ENCODE assay signal across 14 cellular contexts in genomic region chr7:17239683-17240521, GRCh38. TPM values are rescaled to one million over a fixed set of nuclear protein-coding genes. Genes with fewer than 3 reads are reported as not detected.
DNase-seq lines count a peak whose midpoint lies in the region; ATAC-seq and TF ChIP-seq lines count a peak whose summit lies in the region.
"Had no signal": no experiment of that assay in that cellular context is flagged by ENCODE, and none has a peak within 500 bp of the region (broad histone marks: within the 10 kb centered on the region; RNA-seq: fewer than 3 reads in every experiment).

No MANE protein-coding gene starts in this region.

- WGBS in trophoblast cell (ENCODE audit: extremely low coverage, insufficient coverage, insufficient read length) = no CpG with 5 or more reads among the region's 7 CpGs

- peak; percentile 41 for ATAC-seq in PC-3
- no peak for ATAC-seq in GM21515 (IDR thresholded peaks at IDR 0.05; ENCODE audit: unreplicated experiment)
- ATAC-seq in GM19452 (IDR thresholded peaks at IDR 0.05; ENCODE audit: unreplicated experiment) = no peak
- ATAC-seq in GM18861 (IDR thresholded peaks at IDR 0.05; ENCODE audit: unreplicated experiment) = no peak
- ATAC-seq in activated CD4-positive, alpha-beta T cell treated with anti-CD3 and anti-CD28 coated beads for 36 hours = no peak
- ATAC-seq: activated naive CD4-positive, alpha-beta T cell treated with anti-CD3 and anti-CD28 coated beads, Interleukin-2, amount 50 U/mL, for 72 hours; effector memory CD8-positive, alpha-beta T cell; naive thymus-derived CD4-positive, alpha-beta T cell had no signal

- no peaks in the 10 kb centered on the region for H3K79me2 ChIP-seq in PC-3 (ENCODE audit: low read length)
- no peaks in the 10 kb centered on the region for H3K79me2 ChIP-seq in fibroblast of lung (ENCODE audit: control insufficient read depth, insufficient read depth, low read length)
- no peaks in the 10 kb centered on the region for H3K79me2 ChIP-seq in trophoblast cell (ENCODE audit: control insufficient read depth, insufficient read depth, low read length, poor library complexity)

- peaks cover 29% of the 10 kb centered on the region for H3K4me1 Mint-ChIP-seq in activated CD4-positive, alpha-beta T cell treated with anti-CD3 and anti-CD28 coated beads for 36 hours

- H3K27me3 Mint-ChIP-seq in activated CD4-positive, alpha-beta T cell treated with anti-CD3 and anti-CD28 coated beads for 36 hours = no peaks in the 10 kb centered on the region
- H3K27me3 Mint-ChIP-seq: activated CD4-positive, alpha-beta T cell treated with anti-CD3 and anti-CD28 coated beads, Interleukin-2, amount 10 ng/mL, durations not matched to agents 7 days and 5 days; effector memory CD8-positive, alpha-beta T cell had no signal

- no peak overlapping the region for H2BK12ac ChIP-seq in trophoblast cell (ENCODE audit: low read length)

- peaks cover 6% of the 10 kb centered on the region for H3K9me3 Mint-ChIP-seq in activated CD4-positive, alpha-beta T cell treated with anti-CD3 and anti-CD28 coated beads for 36 hours (ENCODE audit: low read depth)

- H3K18ac ChIP-seq in trophoblast cell (ENCODE audit: low read length) = no peak overlapping the region

- peak overlapping the region; percentile 15; the same call in 1 of the 2 replicates for H3K4me2 ChIP-seq in PC-3 (ENCODE audit: low read length)
- H3K4me2 ChIP-seq in fibroblast of lung (ENCODE audit: extremely low read depth, insufficient read depth, low read length) = no peak overlapping the region
- H3K4me2 ChIP-seq in trophoblast cell (ENCODE audit: low read length) = no peak overlapping the region

- H3K23ac ChIP-seq in trophoblast cell (ENCODE audit: low read length) = no peak overlapping the region

- H3K27me3 ChIP-seq in PC-3 (ENCODE audit: low read length) = no peaks in the 10 kb centered on the region
- H3K27me3 ChIP-seq in fibroblast of lung (ENCODE audit: control insufficient read depth, insufficient read depth, low read length) = no peaks in the 10 kb centered on the region
- no peaks in the 10 kb centered on the region for H3K27me3 ChIP-seq in trophoblast cell (ENCODE audit: insufficient read depth, low read length)
- H3K27me3 ChIP-seq: vagina had no signal

- CTCF ChIA-PET in PC-3 (lab: Charles Lee) = no interaction called here
- CTCF ChIA-PET in activated CD4-positive, alpha-beta T cell treated with anti-CD3 and anti-CD28 coated beads for 36 hours (lab: Charles Lee) = no interaction called here

- POLR2A ChIA-PET in PC-3 (lab: Charles Lee; ENCODE audit: unreplicated experiment) = no interaction called here
- POLR2A ChIA-PET in activated CD4-positive, alpha-beta T cell treated with anti-CD3 and anti-CD28 coated beads for 36 hours (lab: Charles Lee) = no interaction called here

- H3K4me1 ChIP-seq in PC-3 (ENCODE audit: insufficient read depth, low read length) = peaks cover 28% of the 10 kb centered on the region
- no peaks in the 10 kb centered on the region for H3K4me1 ChIP-seq in fibroblast of lung (ENCODE audit: control insufficient read depth, extremely low read depth, insufficient read depth, low read length)
- no peaks in the 10 kb centered on the region for H3K4me1 ChIP-seq in trophoblast cell (ENCODE audit: control insufficient read depth in 1 of 2, insufficient read depth in 2 of 2, low read length in 2 of 2)

- peak; percentile 36 for DNase-seq in GM03348 (ENCODE audit: low spot score)
- DNase-seq in PC-3 = peak; percentile 53
- DNase-seq in fibroblast of lung (ENCODE audit: low read depth in 2 of 2) = peak; percentile 57 to 85
- peak; percentile 8 to 50 for DNase-seq in trophoblast cell
- no peak for DNase-seq in activated CD4-positive, alpha-beta T cell treated with anti-CD3 and anti-CD28 coated beads for 36 hours
- DNase-seq: activated CD4-positive, alpha-beta T cell treated with anti-CD3 and anti-CD28 coated beads, Interleukin-2, amount 10 ng/mL, durations not matched to agents 7 days and 5 days; effector memory CD8-positive, alpha-beta T cell; naive thymus-derived CD4-positive, alpha-beta T cell; NCI-H526 treated with DMSO at 0.1 percent for 48 hours had no signal

- no peak overlapping the region for H3K14ac ChIP-seq in trophoblast cell (ENCODE audit: low read length)

- no peak overlapping the region for H3K4ac ChIP-seq in trophoblast cell (ENCODE audit: low read depth, low read length)

- no peaks in the 10 kb centered on the region for H3K9me3 ChIP-seq in PC-3 (ENCODE audit: low read length)
- no peaks in the 10 kb centered on the region for H3K9me3 ChIP-seq in fibroblast of lung (ENCODE audit: control insufficient read depth, insufficient read depth, low read depth, low read length)
- H3K9me3 ChIP-seq in trophoblast cell (ENCODE audit: insufficient read depth, low read depth, low read length) = no peaks in the 10 kb centered on the region
- H3K9me3 ChIP-seq: vagina had no signal

- TF ChIP-seq CTCF in PC-3 (conservative IDR thresholded peaks at IDR 0.05; ENCODE audit: low read depth, low read length) = no peak
- TF ChIP-seq CTCF in fibroblast of lung (conservative IDR thresholded peaks at IDR 0.05 in 1 of 2, IDR thresholded peaks at IDR 0.05 in 1 of 2; ENCODE audit: low read depth in 1 of 2, low read length in 2 of 2) = no peak

- H3K9me2 ChIP-seq in PC-3 (replicated peaks; ENCODE audit: low read length) = no peaks in the 10 kb centered on the region

- H3K27ac ChIP-seq in PC-3 (ENCODE audit: low read length) = no peak overlapping the region
- H3K27ac ChIP-seq in fibroblast of lung (ENCODE audit: insufficient read depth, low read length) = no peak overlapping the region
- no peak overlapping the region for H3K27ac ChIP-seq in trophoblast cell (ENCODE audit: low read depth, low read length)
- H3K27ac ChIP-seq: vagina had no signal

- no TSS peak for BruUV-seq in PC-3 (replicated peaks; lab: Mats Ljungman, UMichigan)

- intact Hi-C loops in PC-3 (cut with micrococcal nuclease) = no loop called here
- intact Hi-C loops in activated CD4-positive, alpha-beta T cell treated with anti-CD3 and anti-CD28 coated beads for 36 hours (cut with DNase I, micrococcal nuclease) = no loop called here

- H3F3A ChIP-seq in PC-3 (ENCODE audit: low read length, unreplicated experiment) = peaks cover 3% of the 10 kb centered on the region

- H4K12ac ChIP-seq in trophoblast cell (ENCODE audit: low read depth, low read length) = no peak overlapping the region

- no peak overlapping the region for H3K4me3 Mint-ChIP-seq in activated CD4-positive, alpha-beta T cell treated with anti-CD3 and anti-CD28 coated beads for 36 hours
- H3K4me3 Mint-ChIP-seq: activated CD4-positive, alpha-beta T cell treated with anti-CD3 and anti-CD28 coated beads, Interleukin-2, amount 10 ng/mL, durations not matched to agents 7 days and 5 days; effector memory CD8-positive, alpha-beta T cell; naive thymus-derived CD4-positive, alpha-beta T cell had no signal

- no peak overlapping the region for H2AK5ac ChIP-seq in trophoblast cell (ENCODE audit: low read length)

- H3K79me1 ChIP-seq in trophoblast cell (ENCODE audit: low read length) = peaks cover 2% of the 10 kb centered on the region

- no peak overlapping the region for H4K8ac ChIP-seq in trophoblast cell (ENCODE audit: low read depth, low read length)

- H3K36me3 ChIP-seq in PC-3 (ENCODE audit: low read depth, low read length) = no peaks in the 10 kb centered on the region
- H3K36me3 ChIP-seq in fibroblast of lung (ENCODE audit: control insufficient read depth, insufficient read depth, low read length) = no peaks in the 10 kb centered on the region
- no peaks in the 10 kb centered on the region for H3K36me3 ChIP-seq in trophoblast cell (ENCODE audit: control insufficient read depth in 1 of 2, insufficient read depth in 2 of 2, low read length in 2 of 2)
- H3K36me3 ChIP-seq: vagina had no signal

- no peak overlapping the region for H2BK120ac ChIP-seq in trophoblast cell (ENCODE audit: insufficient read depth, low read length, poor library complexity)

- H3K9ac ChIP-seq in PC-3 (ENCODE audit: low read length) (no peak overlapping the region), fibroblast of lung (ENCODE audit: insufficient read depth, low read length) (no peak overlapping the region), trophoblast cell (ENCODE audit: low read length) (no peak overlapping the region)

- H4K91ac ChIP-seq in trophoblast cell (ENCODE audit: low read depth, low read length) = no peak overlapping the region

- no peak overlapping the region for H3K27ac Mint-ChIP-seq in activated CD4-positive, alpha-beta T cell treated with anti-CD3 and anti-CD28 coated beads for 36 hours
- H3K27ac Mint-ChIP-seq: activated CD4-positive, alpha-beta T cell treated with anti-CD3 and anti-CD28 coated beads, Interleukin-2, amount 10 ng/mL, durations not matched to agents 7 days and 5 days; activated naive CD4-positive, alpha-beta T cell treated with anti-CD3 and anti-CD28 coated beads, Interleukin-2, amount 50 U/mL, for 72 hours; effector memory CD8-positive, alpha-beta T cell; naive thymus-derived CD4-positive, alpha-beta T cell had no signal

- H2AFZ ChIP-seq in PC-3 (ENCODE audit: low read length) = no peak overlapping the region; the same call in 1 of the 2 replicates
- H2AFZ ChIP-seq in fibroblast of lung (ENCODE audit: low read length) = no peak overlapping the region
- H2AFZ ChIP-seq in trophoblast cell (ENCODE audit: insufficient read depth, low read length, poor library complexity) = no peak overlapping the region

- H3K36me3 Mint-ChIP-seq in activated CD4-positive, alpha-beta T cell treated with anti-CD3 and anti-CD28 coated beads for 36 hours (ENCODE audit: low read depth) = peaks cover 7% of the 10 kb centered on the region

- no peaks in the 10 kb centered on the region for H4K20me1 ChIP-seq in PC-3 (ENCODE audit: low read length)
- H4K20me1 ChIP-seq in fibroblast of lung (ENCODE audit: control insufficient read depth, extremely low read depth, insufficient read depth, low read length) = no peaks in the 10 kb centered on the region

- H3K4me3 ChIP-seq in PC-3 (ENCODE audit: low read length) (no peak overlapping the region), fibroblast of lung (replicated peaks in 1 of 4; ENCODE audit: control extremely low read depth in 1 of 4, insufficient read depth in 1 of 4, low read depth in 3 of 4, low read length in 4 of 4) (no peak overlapping the region), trophoblast cell (ENCODE audit: low read depth, low read length) (no peak overlapping the region)
- H3K4me3 ChIP-seq: vagina had no signal

- no peak overlapping the region for H2BK5ac ChIP-seq in trophoblast cell (ENCODE audit: low read depth, low read length, poor library complexity)

RNA-seq across cellular contexts. Expression of gene AHR, which starts 58.5 kb away (rescaled TPM):
- 62.5 and 72.7 TPM in 2 replicates for total RNA-seq in PC-3 (2014; rRNA removed)
- 63.4 and 84.4 TPM in 2 replicates for total RNA-seq in fibroblast of lung
- 10.2 and 15.4 TPM in 2 replicates for polyA plus RNA-seq in fibroblast of lung
- 18.7 and 31.5 TPM in 2 replicates for polyA plus RNA-seq in fibroblast of lung (2012)
- 32.3 and 60.6 TPM in 2 replicates for polyA minus RNA-seq in fibroblast of lung (ENCODE audit: low replicate concordance)
- 15.7 and 17.4 TPM in 2 replicates for polyA plus RNA-seq in trophoblast cell (2013)
- 10 to 100 TPM; 36.7 to 42.3 TPM for total RNA-seq in activated CD4-positive, alpha-beta T cell treated with anti-CD3 and anti-CD28 coated beads for 36 hours
